In genomic region chr6:87346700-87347099, GRCh38 we compare ENCODE assay signal across 39 cellular contexts. TPM values are rescaled to one million over a fixed set of nuclear protein-coding genes. Genes with fewer than 3 reads are reported as not detected.
"Had no signal": no experiment of that assay in that cellular context is flagged by ENCODE, and none has a peak within 500 bp of the region (broad histone marks: within the 10 kb centered on the region; RNA-seq: fewer than 3 reads in every experiment).

No MANE protein-coding gene starts in this region.

- DNase-seq: Karpas-422, Kasumi-1, KG1, MG63, MM.1S, MV-4-11, NCI-H1048, NCI-H1092, NCI-H1092 treated with DMSO at 0.1 percent for 48 hours, NCI-H1105, NCI-H1105 treated with DMSO at 0.1 percent for 48 hours, NCI-H1417, NCI-H1417 treated with DMSO at 0.1 percent for 48 hours, NCI-H1436, NCI-H1436 treated with DMSO at 0.1 percent for 48 hours, NCI-H146, NCI-H1694, NCI-H1694 treated with DMSO at 0.1 percent for 48 hours, NCI-H187, NCI-H187 treated with DMSO at 0.1 percent for 48 hours, NCI-H1930, NCI-H2029, NCI-H2029 treated with DMSO at 0.1 percent for 48 hours, NCI-H2081, NCI-H2081 treated with DMSO at 0.1 percent for 48 hours, NCI-H2107, NCI-H2171, NCI-H2171 treated with DMSO at 0.1 percent for 48 hours, NCI-H2227 treated with DMSO at 0.1 percent for 48 hours, NCI-H226, NCI-H345, NCI-H446, NCI-H446 treated with DMSO at 0.1 percent for 48 hours, NCI-H510A, NCI-H510A treated with DMSO at 0.1 percent for 48 hours had no signal

- H3K4me2 ChIP-seq: KMS-11 had no signal

- H3K27me3 ChIP-seq: MG63 had no signal

- H3K4me3 ChIP-seq: MG63 had no signal

- H3K9me3 ChIP-seq: MG63 had no signal

- H3K27ac ChIP-seq: KMS-11 had no signal

- H3K9ac ChIP-seq: KMS-11 had no signal

- H3K36me3 ChIP-seq: MG63 had no signal

RNA-seq across cellular contexts. Expression of gene C6orf163, which starts 2.1 kb away (rescaled TPM):
- total RNA-seq: M059J had no signal

RNA-seq across cellular contexts. Expression of gene GJB7, which starts 17.6 kb away (rescaled TPM):
- total RNA-seq: LHCN-M2, M059J, MCF 10A had no signal
